2 cellular contexts compared by ENCODE assay signal in genomic region chr14:102593841-102594170, GRCh38.
TF ChIP-seq lines count a peak whose summit lies in the region.

No MANE protein-coding gene starts in this region.

TF ChIP-seq in A549, 52 proteins besides CTCF, POLR2A, EP300 and RAD21:
- TF ChIP-seq HDAC2 (IDR thresholded peaks at IDR 0.05) (no peak), RARB (CRISPR knock-in tag; IDR thresholded peaks at IDR 0.05) (no peak), CBX8 (IDR thresholded peaks at IDR 0.05) (no peak), HMGXB4 (CRISPR knock-in tag; IDR thresholded peaks at IDR 0.05; ENCODE audit: borderline replicate concordance) (no peak), MAX (IDR thresholded peaks at IDR 0.05) (no peak), REST (IDR thresholded peaks at IDR 0.05) (no peak), PBX3 (IDR thresholded peaks at IDR 0.05) (no peak), BHLHE40 (IDR thresholded peaks at IDR 0.05; ENCODE audit: low read depth, low read length) (no peak), BCL3 (IDR thresholded peaks at IDR 0.05) (no peak), MYC (IDR thresholded peaks at IDR 0.05; ENCODE audit: borderline replicate concordance, low read length) (no peak), ATOH8 (CRISPR knock-in tag; IDR thresholded peaks at IDR 0.05; ENCODE audit: low read depth) (no peak), CEBPB (IDR thresholded peaks at IDR 0.05) (no peak), CHD4 (IDR thresholded peaks at IDR 0.05; ENCODE audit: borderline replicate concordance) (no peak; the same call in 1 of the 2 replicates), FOXS1 (CRISPR knock-in tag; IDR thresholded peaks at IDR 0.05) (no peak)

TF ChIP-seq in HepG2, 621 proteins besides CTCF, POLR2A, EP300 and RAD21:
- TF ChIP-seq ZNF224 (CRISPR knock-in tag; IDR thresholded peaks at IDR 0.05) (no peak), U2AF2 (IDR thresholded peaks at IDR 0.05; ENCODE audit: low read depth, low read length) (no peak), ZMYM4 (CRISPR knock-in tag; IDR thresholded peaks at IDR 0.05) (no peak), ZNF740 (CRISPR knock-in tag; IDR thresholded peaks at IDR 0.05) (no peak)
